8 cellular contexts compared by ENCODE assay signal in the genomic region with DNA sequence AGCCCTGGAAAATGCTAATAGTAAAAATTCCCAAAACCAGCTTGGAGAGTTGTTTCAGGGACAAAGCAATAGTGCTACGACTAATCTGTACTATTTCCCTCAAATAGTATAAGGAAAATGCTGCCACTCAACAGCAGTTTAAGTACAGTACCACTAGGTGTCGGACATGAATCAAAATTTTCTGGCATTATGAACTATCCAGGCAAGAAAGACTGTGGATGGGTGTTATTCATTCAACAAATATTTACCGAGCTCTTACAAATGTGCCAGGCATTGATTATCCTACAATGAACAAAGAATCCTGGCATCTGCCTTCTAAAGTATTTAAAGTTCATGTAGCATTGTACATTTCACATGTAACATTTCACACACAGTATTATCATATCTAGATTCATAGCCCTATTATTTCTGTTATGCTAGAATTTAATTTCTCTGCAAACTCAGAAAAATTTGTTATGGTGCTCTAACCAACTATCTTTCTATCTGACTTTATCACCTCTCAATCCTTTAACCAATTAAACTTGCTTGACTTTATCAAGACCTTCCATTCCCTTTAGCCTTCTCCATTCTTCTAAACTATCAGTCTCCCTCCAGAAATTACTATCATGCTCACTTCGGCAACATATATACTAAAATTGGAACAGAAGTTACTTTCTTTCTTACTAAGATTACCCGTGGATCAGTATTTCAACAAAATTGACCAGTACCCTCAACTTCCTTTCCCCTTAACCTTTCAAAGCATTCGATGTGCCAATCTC.
A peak's percentile ranks its signal among the peaks of the same experiment; 100 is the strongest.
DNase-seq lines count a peak whose midpoint lies in the region; ATAC-seq and TF ChIP-seq lines count a peak whose summit lies in the region.

No MANE protein-coding gene starts in this region.

- H3K36me3 Mint-ChIP-seq in activated B cell treated with CpG ODN at 0.5 μM for 24 hours (ENCODE audit: low read depth): no peaks in the 10 kb centered on the region
- no peaks in the 10 kb centered on the region for H3K36me3 Mint-ChIP-seq in glutamatergic neuron (ENCODE audit: unreplicated experiment)

- ATAC-seq in GM19035 (IDR thresholded peaks at IDR 0.05; ENCODE audit: unreplicated experiment) (peak; percentile 82), HG03103 (IDR thresholded peaks at IDR 0.05; ENCODE audit: low read depth, unreplicated experiment) (peak; percentile 70), activated B cell treated with CpG ODN at 0.5 μM for 24 hours (ENCODE audit: low read depth) (peak; percentile 56)

- H3K27me3 Mint-ChIP-seq in activated B cell treated with CpG ODN at 0.5 μM for 24 hours: no peaks in the 10 kb centered on the region
- no peaks in the 10 kb centered on the region for H3K27me3 Mint-ChIP-seq in glutamatergic neuron (ENCODE audit: unreplicated experiment)

- peak; percentile 81 for TF ChIP-seq CTCF in activated B cell treated with CpG ODN at 0.5 μM for 24 hours (IDR thresholded peaks at IDR 0.05)
- TF ChIP-seq CTCF in glutamatergic neuron (IDR thresholded peaks at IDR 0.05; ENCODE audit: partially characterized antibody, unreplicated experiment): peak; percentile 82

- POLR2A ChIA-PET in activated B cell treated with CpG ODN at 0.5 μM for 24 hours (lab: Charles Lee): no interaction called here

- H3K9me3 Mint-ChIP-seq in activated B cell treated with CpG ODN at 0.5 μM for 24 hours (no peaks in the 10 kb centered on the region), glutamatergic neuron (ENCODE audit: unreplicated experiment) (no peaks in the 10 kb centered on the region)

- CTCF ChIA-PET in activated B cell treated with CpG ODN at 0.5 μM for 24 hours (lab: Charles Lee): interaction anchor here (0.8 to 1.6 kb wide), 9 partner anchors 17 to 440 kb away, joined by 3 to 5 read pairs (median 4); a partner anchor contains a TSS

- H3K4me3 Mint-ChIP-seq in activated B cell treated with CpG ODN at 0.5 μM for 24 hours: no peak overlapping the region
- H3K4me3 Mint-ChIP-seq in glutamatergic neuron (ENCODE audit: unreplicated experiment): no peak overlapping the region

- peak; percentile 57 for DNase-seq in D341Med (ENCODE audit: low spot score)
- peak; percentile 63 for DNase-seq in NCI-H2107 treated with DMSO at 0.1 percent for 48 hours (lab: John Stamatoyannopoulos, UW; ENCODE audit: unreplicated experiment)
- DNase-seq in activated B cell treated with CpG ODN at 0.5 μM for 24 hours: no peak
- DNase-seq in glutamatergic neuron: no peak
- DNase-seq in putamen (ENCODE audit: low spot score): peak; percentile 49
- no peak for DNase-seq in activated T-cell treated with anti-CD3 and anti-CD28 coated beads, Interleukin-2, amount 50 U/mL, for 48 hours

- H3K27ac Mint-ChIP-seq in activated B cell treated with CpG ODN at 0.5 μM for 24 hours: no peak overlapping the region
- no peak overlapping the region for H3K27ac Mint-ChIP-seq in glutamatergic neuron (ENCODE audit: unreplicated experiment)

- H3K4me1 Mint-ChIP-seq in activated B cell treated with CpG ODN at 0.5 μM for 24 hours: peaks cover 4% of the 10 kb centered on the region
- H3K4me1 Mint-ChIP-seq in glutamatergic neuron (ENCODE audit: low read depth, unreplicated experiment): no peaks in the 10 kb centered on the region

- intact Hi-C loops in activated B cell treated with CpG ODN at 0.5 μM for 24 hours (cut with micrococcal nuclease): loop anchor here (1.0 to 10.0 kb wide), 6 partner anchors 81 to 1069 kb away; a partner anchor contains a TSS

Comparison
In these comparisons a context has a peak if more than half of its experiments do, and no peak if none do; other contexts are left out.
1. DNase-seq: peak in D341Med (single experiment), NCI-H2107 treated with DMSO at 0.1 percent for 48 hours (single experiment) and putamen (single experiment); none in activated B cell treated with CpG ODN at 0.5 μM for 24 hours (single experiment), glutamatergic neuron (single experiment) and activated T-cell treated with anti-CD3 and anti-CD28 coated beads, Interleukin-2, amount 50 U/mL, for 48 hours (0 of 2).
2. Peak in every context shown above with its lines, with median percentiles within 50 percentile points of each other: ATAC-seq.